In genomic region chr20:11380283-11380682, GRCh38 we compare ENCODE assay signal across 24 cellular contexts.
DNase-seq lines count a peak whose midpoint lies in the region; ATAC-seq and TF ChIP-seq lines count a peak whose summit lies in the region.
"Had no signal": no experiment of that assay in that cellular context is flagged by ENCODE, and none has a peak within 500 bp of the region (broad histone marks: within the 10 kb centered on the region; RNA-seq: fewer than 3 reads in every experiment).

No MANE protein-coding gene starts in this region.

- 67% methylated on average over 1 of the region's 1 CpG for WGBS in HUES64

- intact Hi-C loops in Calu3 (cut with micrococcal nuclease; ENCODE audit: unreplicated experiment) (no loop called here), left ventricle myocardium superior (cut with micrococcal nuclease) (no loop called here), Right ventricle myocardium superior (cut with DNase I) (no loop called here)

- H3K9me3 ChIP-seq in HUES64 (ENCODE audit: insufficient read depth, low read depth, low read length) = peaks cover 3% of the 10 kb centered on the region; the same call in 1 of the 2 replicates
- H3K9me3 ChIP-seq: esophagus muscularis mucosa, gastrocnemius medialis, thyroid gland had no signal

- no peaks in the 10 kb centered on the region for H3K36me3 ChIP-seq in HUES64 (ENCODE audit: insufficient read depth, low read length)
- H3K36me3 ChIP-seq: esophagus muscularis mucosa, gastrocnemius medialis, thyroid gland had no signal

- POLR2A ChIA-PET in naive thymus-derived CD8-positive, alpha-beta T cell (lab: Charles Lee) = no interaction called here

- H3K36me3 Mint-ChIP-seq in Calu3 (ENCODE audit: insufficient read depth, unreplicated experiment) = peaks cover 10% of the 10 kb centered on the region
- H3K36me3 Mint-ChIP-seq in naive thymus-derived CD8-positive, alpha-beta T cell = no peaks in the 10 kb centered on the region
- H3K36me3 Mint-ChIP-seq: CD8-positive, alpha-beta memory T cell; IgD-negative memory B cell had no signal

- H3K4me3 ChIP-seq in HUES64 (ENCODE audit: low read length) = no peak overlapping the region
- H3K4me3 ChIP-seq: coronary artery, esophagus muscularis mucosa, gastrocnemius medialis, thyroid gland had no signal

- H3K4me1 ChIP-seq in HUES64 (ENCODE audit: insufficient read depth, low read length) = peaks cover 26% of the 10 kb centered on the region
- H3K4me1 ChIP-seq: esophagus muscularis mucosa, gastrocnemius medialis, thyroid gland had no signal

- ATAC-seq in GM19043 (IDR thresholded peaks at IDR 0.05; ENCODE audit: low read depth, unreplicated experiment) = peak; percentile 48
- ATAC-seq in HG02798 (IDR thresholded peaks at IDR 0.05; ENCODE audit: poor library complexity, unreplicated experiment) = peak; percentile 65
- no peak for ATAC-seq in left ventricle myocardium superior
- no peak for ATAC-seq in naive thymus-derived CD8-positive, alpha-beta T cell
- ATAC-seq in Right ventricle myocardium superior (ENCODE audit: poor library complexity) = no peak
- ATAC-seq: activated T-cell treated with anti-CD3 and anti-CD28 coated beads, Interleukin-2, amount 50 U/mL, for 72 hours; gastrocnemius medialis; stimulated activated naive CD8-positive, alpha-beta T cell treated with anti-CD3 and anti-CD28 coated beads, Interleukin-15, Interleukin-2, amounts not matched to agents 100 U/mL and 50 U/mL, for 24 hours had no signal

- no peak for DNase-seq in Calu3
- no peak for DNase-seq in left ventricle myocardium superior
- no peak for DNase-seq in naive thymus-derived CD8-positive, alpha-beta T cell
- no peak for DNase-seq in Right ventricle myocardium superior
- no peak for DNase-seq in stimulated activated CD4-positive, alpha-beta T cell treated with anti-CD3 and anti-CD28 coated beads, Interleukin-12 subunit alpha, Interleukin-12 subunit beta, amount 100 ng/mL, for 4 hours
- DNase-seq: activated CD4-positive, alpha-beta T cell treated with anti-CD3 and anti-CD28 coated beads for 48 hours; activated naive CD4-positive, alpha-beta T cell treated with anti-CD3 and anti-CD28 coated beads for 36 hours; activated T-cell treated with anti-CD3 and anti-CD28 coated beads, Interleukin-2, amount 50 U/mL, for 72 hours; amygdala; CD8-positive, alpha-beta memory T cell; DMS53; gastrocnemius medialis; occipital lobe; stimulated activated CD4-positive, alpha-beta T cell treated with anti-CD3 and anti-CD28 coated beads, Interleukin-4, amount 100 ng/mL, for 1 hour; stimulated activated naive CD8-positive, alpha-beta T cell treated with anti-CD3 and anti-CD28 coated beads, Interleukin-15, Interleukin-2, amounts not matched to agents 100 U/mL and 50 U/mL, for 24 hours had no signal

- H3K27ac ChIP-seq in HUES64 (ENCODE audit: low read depth, low read length) = peak overlapping the region; percentile 84; the same call in 1 of the 2 replicates
- H3K27ac ChIP-seq: 22Rv1, coronary artery, esophagus muscularis mucosa, gastrocnemius medialis, thyroid gland had no signal

- no TSS peak for BruUV-seq in Calu3 (replicated peaks; lab: Mats Ljungman, UMichigan)

- CTCF ChIA-PET in Calu3 (lab: Charles Lee) = no interaction called here

- H3K27me3 Mint-ChIP-seq in Calu3 (ENCODE audit: unreplicated experiment) = no peaks in the 10 kb centered on the region
- peaks cover 0 to 9% (median 0%) of the 10 kb centered on the region in 5 donors for H3K27me3 Mint-ChIP-seq in naive thymus-derived CD8-positive, alpha-beta T cell
- H3K27me3 Mint-ChIP-seq: CD8-positive, alpha-beta memory T cell; IgD-negative memory B cell had no signal

- TF ChIP-seq CTCF in Calu3 (IDR thresholded peaks at IDR 0.05; ENCODE audit: unreplicated experiment) = no peak

- H3K9ac ChIP-seq in HUES64 (ENCODE audit: low read depth, low read length) = peak overlapping the region; percentile 23; the same call in 1 of the 2 replicates

- peak overlapping the region; percentile 6 for H3K27ac Mint-ChIP-seq in Calu3 (ENCODE audit: unreplicated experiment)
- H3K27ac Mint-ChIP-seq in naive thymus-derived CD8-positive, alpha-beta T cell = no peak overlapping the region
- H3K27ac Mint-ChIP-seq: activated naive CD4-positive, alpha-beta T cell treated with anti-CD3 and anti-CD28 coated beads for 36 hours; activated T-cell treated with anti-CD3 and anti-CD28 coated beads, Interleukin-2, amount 50 U/mL, for 72 hours; CD8-positive, alpha-beta memory T cell; IgD-negative memory B cell; T-helper 1 cell treated with Interleukin-12 subunit alpha and Interleukin-12 subunit beta and Interleukin-4 antibody, amounts not matched to agents 30 μg/mL and 1 μg/mL, for 36 hours had no signal

- no peak overlapping the region for H3K4me3 Mint-ChIP-seq in Calu3 (ENCODE audit: low read depth, unreplicated experiment)
- H3K4me3 Mint-ChIP-seq in naive thymus-derived CD8-positive, alpha-beta T cell = no peak overlapping the region
- H3K4me3 Mint-ChIP-seq: activated naive CD4-positive, alpha-beta T cell treated with anti-CD3 and anti-CD28 coated beads for 36 hours; activated T-cell treated with anti-CD3 and anti-CD28 coated beads, Interleukin-2, amount 50 U/mL, for 72 hours; CD8-positive, alpha-beta memory T cell; IgD-negative memory B cell; T-helper 1 cell treated with Interleukin-12 subunit alpha and Interleukin-12 subunit beta and Interleukin-4 antibody, amounts not matched to agents 30 μg/mL and 1 μg/mL, for 36 hours had no signal

- no peaks in the 10 kb centered on the region for H3K27me3 ChIP-seq in HUES64 (ENCODE audit: insufficient read depth, low read length)
- H3K27me3 ChIP-seq: gastrocnemius medialis, thyroid gland had no signal

- H3K9me3 Mint-ChIP-seq in Calu3 (ENCODE audit: low read depth, unreplicated experiment) = peaks cover 15% of the 10 kb centered on the region
- peaks cover 1 to 39% (median 13%) of the 10 kb centered on the region in 9 donors for H3K9me3 Mint-ChIP-seq in naive thymus-derived CD8-positive, alpha-beta T cell

- peaks cover 33% of the 10 kb centered on the region for H3K4me1 Mint-ChIP-seq in Calu3 (ENCODE audit: low read depth, unreplicated experiment)
- no peaks in the 10 kb centered on the region for H3K4me1 Mint-ChIP-seq in naive thymus-derived CD8-positive, alpha-beta T cell
- H3K4me1 Mint-ChIP-seq: CD8-positive, alpha-beta memory T cell; IgD-negative memory B cell had no signal

Comparison
In these comparisons a context has a peak if more than half of its experiments do, and no peak if none do; other contexts are left out.
1. ATAC-seq: peak in GM19043 (single experiment) and HG02798 (single experiment); none in left ventricle myocardium superior (single experiment), naive thymus-derived CD8-positive, alpha-beta T cell (0 of 2) and Right ventricle myocardium superior (single experiment).